Comparison of ENCODE assay signal across 8 cellular contexts in the genomic region with DNA sequence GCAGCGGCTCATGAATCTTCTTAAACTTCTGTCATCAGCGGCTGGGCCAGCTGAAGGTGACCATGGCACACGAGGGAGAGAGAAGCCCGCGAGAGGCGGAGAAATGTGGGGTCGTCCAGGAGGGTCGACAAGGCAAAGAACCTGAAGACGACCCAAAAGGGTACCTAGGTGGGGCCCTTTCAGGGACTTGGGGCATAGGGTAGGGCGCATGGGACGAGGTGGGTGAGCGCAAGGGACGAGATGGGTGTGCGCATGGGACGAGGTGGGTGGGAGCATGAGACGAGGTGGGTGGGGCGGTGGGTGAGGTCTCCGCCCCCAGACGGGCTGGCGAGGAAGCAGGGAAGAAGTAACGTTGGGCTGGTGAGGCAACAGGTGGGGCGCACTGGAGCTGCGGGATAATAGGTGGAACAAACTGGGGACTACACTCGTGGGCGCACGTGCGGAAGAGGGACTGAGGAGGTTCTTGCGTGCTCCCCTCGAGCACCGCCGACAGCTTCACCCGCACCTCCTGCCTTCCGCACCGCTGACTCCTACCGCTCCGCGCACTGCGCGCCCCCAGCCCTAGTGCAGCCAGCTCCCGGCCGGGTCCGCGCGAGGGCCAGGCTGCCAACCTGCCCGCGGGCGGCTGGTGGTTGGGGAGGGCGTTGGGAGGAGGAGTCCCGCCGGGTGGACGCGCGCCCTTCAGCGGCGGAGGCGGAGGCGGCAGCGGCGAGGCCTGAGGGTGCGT. TPM values are rescaled to one million over a fixed set of nuclear protein-coding genes. Genes with fewer than 3 reads are reported as not detected.
DNase-seq lines count a peak whose midpoint lies in the region; ATAC-seq and TF ChIP-seq lines count a peak whose summit lies in the region.

No MANE protein-coding gene starts in this region.

- peak; percentile 78 for DNase-seq in A673 (ENCODE audit: low spot score)
- peak; percentile 13 for DNase-seq in NCI-H146 treated with DMSO at 0.1 percent for 48 hours (lab: John Stamatoyannopoulos, UW; ENCODE audit: unreplicated experiment)
- peak; percentile 65 for DNase-seq in T1000 (lab: John Stamatoyannopoulos, UW)
- DNase-seq in colonic mucosa = peak; percentile 93
- peak; percentile 75 for DNase-seq in left lobe of liver (ENCODE audit: low spot score)
- peak; percentile 38 to 48 for DNase-seq in stimulated activated CD4-positive, alpha-beta T cell treated with anti-CD3 and anti-CD28 coated beads, Interleukin-4, amount 100 ng/mL, for 4 hours

- TF ChIP-seq CTCF in A673 (conservative IDR thresholded peaks at IDR 0.05; ENCODE audit: low read depth, low read length) (no peak), colonic mucosa (IDR thresholded peaks at IDR 0.05) (no peak)

- H3K27ac ChIP-seq in A673 (ENCODE audit: low read depth, low read length, poor library complexity, severe bottlenecking) = no peak overlapping the region
- peak overlapping the region; percentile 96 for H3K27ac ChIP-seq in colonic mucosa

- peak; percentile 54 for ATAC-seq in GM18502 (IDR thresholded peaks at IDR 0.05; ENCODE audit: poor library complexity, unreplicated experiment)
- ATAC-seq in HG02885 (IDR thresholded peaks at IDR 0.05; ENCODE audit: poor library complexity, unreplicated experiment) = peak; percentile 55
- ATAC-seq in left lobe of liver = peak; percentile 79

- CTCF ChIA-PET in A673 (lab: Charles Lee) = interaction anchor here (0.5 to 2.1 kb wide), 14 partner anchors 17 to 1016 kb away, joined by 3 to 40 read pairs (median 4); partner anchors contain the start of gene LDAF1

- H3K27me3 ChIP-seq in A673 (replicated peaks; ENCODE audit: insufficient read depth, low read depth, low read length, poor library complexity) (peaks cover 15% of the 10 kb centered on the region), colonic mucosa (no peaks in the 10 kb centered on the region)

- peaks cover 3% of the 10 kb centered on the region for H3K4me1 ChIP-seq in A673 (ENCODE audit: insufficient read depth, low read length, poor library complexity, severe bottlenecking)
- H3K4me1 ChIP-seq in colonic mucosa = peaks cover 5% of the 10 kb centered on the region

- intact Hi-C loops in A673 (cut with micrococcal nuclease; ENCODE audit: unreplicated experiment) (loop anchor here (2.0 to 5.0 kb wide), 3 partner anchors 145 to 341 kb away; no protein-coding TSS in a partner anchor), colonic mucosa (cut with DNase I) (loop anchor here (2.0 to 5.0 kb wide), 2 partner anchors 115 to 144 kb away; partner anchors contain the start of gene LDAF1)

- H3K9ac ChIP-seq in colonic mucosa (ENCODE audit: low read depth in 2 of 2, low read length in 2 of 2) = peak overlapping the region; percentile 65 to 91

- POLR2A ChIA-PET in A673 (lab: Charles Lee; ENCODE audit: low non-redundant PET) = interaction anchor here (0.7 kb wide), 1 partner anchor 140 kb away, joined by 3 read pairs; no protein-coding TSS in a partner anchor

- BruUV-seq in A673 (replicated peaks; lab: Mats Ljungman, UMichigan) = no TSS peak

- H3K9me3 ChIP-seq in A673 (ENCODE audit: low read depth, low read length, poor library complexity, severe bottlenecking) (no peaks in the 10 kb centered on the region), colonic mucosa (no peaks in the 10 kb centered on the region)

- H3K4me3 ChIP-seq in A673 (ENCODE audit: low read depth, low read length, poor library complexity, severe bottlenecking) (peak overlapping the region; percentile 55), colonic mucosa (peak overlapping the region; percentile 74)

- H3K36me3 ChIP-seq in A673 (ENCODE audit: insufficient read depth, low read length, poor library complexity, severe bottlenecking) (no peaks in the 10 kb centered on the region), colonic mucosa (no peaks in the 10 kb centered on the region)

RNA-seq across cellular contexts. Expression of gene CRYM, which starts 23.2 kb away (rescaled TPM):
- total RNA-seq in A673 (2021) (not detected in 2 replicates), colonic mucosa (10 to 100 TPM; 10.4 to 14.0 TPM), left lobe of liver (7.2 TPM)

Comparison
In these comparisons a context has a peak if more than half of its experiments do, and no peak if none do; other contexts are left out.
1. DNase-seq: peak in every context shown above with its lines; median percentile 93 in colonic mucosa; 78 in A673; 75 in left lobe of liver; 65 in T1000; 43 in stimulated activated CD4-positive, alpha-beta T cell treated with anti-CD3 and anti-CD28 coated beads, Interleukin-4, amount 100 ng/mL, for 4 hours; 13 in NCI-H146 treated with DMSO at 0.1 percent for 48 hours.